Comparison of ENCODE assay signal across 28 cellular contexts in genomic region chr18:74518456-74519315, GRCh38. TPM values are rescaled to one million over a fixed set of nuclear protein-coding genes. Genes with fewer than 3 reads are reported as not detected.
A peak's percentile ranks its signal among the peaks of the same experiment; 100 is the strongest.
DNase-seq lines count a peak whose midpoint lies in the region; ATAC-seq and TF ChIP-seq lines count a peak whose summit lies in the region.
"Had no signal": no experiment of that assay in that cellular context is flagged by ENCODE, and none has a peak within 500 bp of the region (broad histone marks: within the 10 kb centered on the region; RNA-seq: fewer than 3 reads in every experiment).

No MANE protein-coding gene starts in this region.

- H3K27ac Mint-ChIP-seq in dendritic cell treated with granulocyte-macrophage colony-stimulating factor and Interleukin-4, amounts not matched to agents 40 ng/mL and 50 ng/mL, for 4 days = peak overlapping the region; percentile 25

- H3K9me3 ChIP-seq in HEK293 (ENCODE audit: control insufficient read depth, insufficient read depth, low read depth, low read length) (no peaks in the 10 kb centered on the region), sigmoid colon (no peaks in the 10 kb centered on the region)
- H3K9me3 ChIP-seq: Peyer's patch had no signal

- no peak overlapping the region for H3K4me3 Mint-ChIP-seq in dendritic cell treated with granulocyte-macrophage colony-stimulating factor and Interleukin-4, amounts not matched to agents 40 ng/mL and 50 ng/mL, for 4 days
- H3K4me3 Mint-ChIP-seq: B cell; CD8-positive, alpha-beta memory T cell; IgD-negative memory B cell had no signal

- POLR2A ChIA-PET in HEK293 (lab: Yijun Ruan, JAX) = interaction anchor here (1.4 kb wide), 1 partner anchor 23 kb away, joined by 6 read pairs; the partner anchor contains the start of gene CNDP2

- ATAC-seq in HG03196 (IDR thresholded peaks at IDR 0.05; ENCODE audit: unreplicated experiment) = no peak

- CTCF ChIA-PET in HEK293 (lab: Yijun Ruan, JAX) = no interaction called here

- H3K4me3 ChIP-seq in HEK293 (ENCODE audit: low read depth, low read length) = no peak overlapping the region
- H3K4me3 ChIP-seq in sigmoid colon = no peak overlapping the region
- H3K4me3 ChIP-seq: Peyer's patch, SK-N-MC had no signal

- peaks cover 0 to 63% of the 10 kb centered on the region in 2 experiments; a peak in 2 of 3 replicates for H3K36me3 ChIP-seq in HEK293 (ENCODE audit: control insufficient read depth in 2 of 2, insufficient read depth in 1 of 2, low read length in 2 of 2)
- peaks cover 10 to 66% (median 56%) of the 10 kb centered on the region in 4 donors for H3K36me3 ChIP-seq in sigmoid colon

- peak; percentile 44 for DNase-seq in activated CD8-positive, alpha-beta memory T cell treated with anti-CD3 and anti-CD28 coated beads, Interleukin-2, amount 50 U/mL, for 48 hours
- DNase-seq in activated CD8-positive, alpha-beta memory T cell treated with anti-CD3 and anti-CD28 coated beads, Interleukin-2, amount 50 U/mL, for 4 hours = no peak
- DNase-seq in sigmoid colon (peak; percentile 50), NK-92 (lab: John Stamatoyannopoulos, UW; ENCODE audit: unreplicated experiment) (no peak), medulla oblongata (ENCODE audit: extremely low spot score) (no peak)
- DNase-seq: Calu3; CD8-positive, alpha-beta memory T cell; DMS153; DND-41; NCI-H1048; NCI-H1417; NCI-H1694 treated with DMSO at 0.1 percent for 48 hours; NCI-H2081 treated with DMSO at 0.1 percent for 48 hours; NCI-H2171; NCI-H226; NCI-H510A; NCI-H69; SIG-M5 had no signal

- intact Hi-C loops in dendritic cell treated with granulocyte-macrophage colony-stimulating factor and Interleukin-4, amounts not matched to agents 40 ng/mL and 50 ng/mL, for 4 days (cut with micrococcal nuclease) = no loop called here
- intact Hi-C loops in sigmoid colon (cut with DNase I) = no loop called here

- WGBS in sigmoid colon, 2 donors = 84 to 85% methylated on average over 32 of the region's 32 CpGs

- no peaks in the 10 kb centered on the region for H3K27me3 ChIP-seq in sigmoid colon
- H3K27me3 ChIP-seq: Peyer's patch had no signal

- peaks cover 95% of the 10 kb centered on the region for H3K36me3 Mint-ChIP-seq in dendritic cell treated with granulocyte-macrophage colony-stimulating factor and Interleukin-4, amounts not matched to agents 40 ng/mL and 50 ng/mL, for 4 days (ENCODE audit: low read depth)

- TF ChIP-seq CTCF in HEK293 (tag by site-specific recombination; IDR thresholded peaks at IDR 0.05) = no peak
- TF ChIP-seq CTCF in sigmoid colon (IDR thresholded peaks at IDR 0.05) = no peak

- H3K4me1 Mint-ChIP-seq in dendritic cell treated with granulocyte-macrophage colony-stimulating factor and Interleukin-4, amounts not matched to agents 40 ng/mL and 50 ng/mL, for 4 days (ENCODE audit: low read depth) = peaks cover 22% of the 10 kb centered on the region
- H3K4me1 Mint-ChIP-seq: B cell, IgD-negative memory B cell had no signal

- H3K27ac ChIP-seq in HEK293 (ENCODE audit: extremely low read depth, low read depth, low read length) = no peak overlapping the region
- H3K27ac ChIP-seq in sigmoid colon = no peak overlapping the region
- H3K27ac ChIP-seq: 22Rv1, C4-2B, SK-N-MC had no signal

- TF ChIP-seq POLR2A in sigmoid colon (IDR thresholded peaks at IDR 0.05) = no peak

- no peaks in the 10 kb centered on the region for H3K9me3 Mint-ChIP-seq in dendritic cell treated with granulocyte-macrophage colony-stimulating factor and Interleukin-4, amounts not matched to agents 40 ng/mL and 50 ng/mL, for 4 days
- H3K9me3 Mint-ChIP-seq: CD8-positive, alpha-beta memory T cell; IgD-negative memory B cell had no signal

- H3K27me3 Mint-ChIP-seq in dendritic cell treated with granulocyte-macrophage colony-stimulating factor and Interleukin-4, amounts not matched to agents 40 ng/mL and 50 ng/mL, for 4 days = no peaks in the 10 kb centered on the region
- H3K27me3 Mint-ChIP-seq: B cell; CD8-positive, alpha-beta memory T cell; IgD-negative memory B cell had no signal

- no peak for TF ChIP-seq EP300 in sigmoid colon (IDR thresholded peaks at IDR 0.05)

- H3K4me1 ChIP-seq in HEK293 (ENCODE audit: control insufficient read depth, insufficient read depth, low read length) (no peaks in the 10 kb centered on the region), sigmoid colon (peaks cover 0 to 14% (median 2%) of the 10 kb centered on the region in 4 donors)

TF ChIP-seq in HEK293, 187 proteins besides CTCF, POLR2A, EP300 and RAD21:
- TF ChIP-seq ZNF16 (tag by site-specific recombination; IDR thresholded peaks at IDR 0.05; ENCODE audit: low read depth) = no peak
- peak; percentile 31; the same call in 1 of the 2 replicates for TF ChIP-seq ZFHX2 (tag by site-specific recombination; conservative IDR thresholded peaks at IDR 0.05)
- TF ChIP-seq EGR2 (tag by site-specific recombination; IDR thresholded peaks at IDR 0.05; ENCODE audit: low read depth) = peak; percentile 43; the same call in 1 of the 2 replicates

RNA-seq across cellular contexts. Expression of gene CNDP1, which starts 15.6 kb away (rescaled TPM):
- total RNA-seq in sigmoid colon = not detected
- under 1 TPM in 2 of 3 donors, not detected in 1; 0.10 to 0.60 TPM for polyA plus RNA-seq in sigmoid colon
- total RNA-seq: Calu3, OCI-LY7 had no signal
- polyA plus RNA-seq: CD8-positive, alpha-beta memory T cell; IgD-negative memory B cell had no signal

RNA-seq across cellular contexts. Expression of gene CNDP2, which starts 22.5 kb away (rescaled TPM):
- total RNA-seq in sigmoid colon = 10 to 100 TPM; 29.3 to 53.5 (median 46.4) TPM
- 100 to 1,000 TPM; 114 to 179 (median 132) TPM for polyA plus RNA-seq in sigmoid colon

Comparison
In these comparisons a context has a peak if more than half of its experiments do, and no peak if none do; other contexts are left out.
1. DNase-seq: peak in activated CD8-positive, alpha-beta memory T cell treated with anti-CD3 and anti-CD28 coated beads, Interleukin-2, amount 50 U/mL, for 48 hours (single experiment) and sigmoid colon (single experiment); none in activated CD8-positive, alpha-beta memory T cell treated with anti-CD3 and anti-CD28 coated beads, Interleukin-2, amount 50 U/mL, for 4 hours (single experiment), NK-92 (single experiment) and medulla oblongata (single experiment).